In genomic region chr10:28722065-28722803, GRCh38 we compare ENCODE assay signal across 8 cellular contexts. TPM values are rescaled to one million over a fixed set of nuclear protein-coding genes. Genes with fewer than 3 reads are reported as not detected.
DNase-seq lines count a peak whose midpoint lies in the region; ATAC-seq and TF ChIP-seq lines count a peak whose summit lies in the region.

No MANE protein-coding gene starts in this region.

- in situ Hi-C loops in mammary epithelial cell (cut with MboI; ENCODE audit: low sequenced_read_pairs in 2 of 2), result no loop called here

- POLR2A ChIA-PET in CD4-positive, alpha-beta memory T cell (lab: Charles Lee; ENCODE audit: partially characterized antibody), result no interaction called here

- H3K4me1 ChIP-seq in CD4-positive, alpha-beta memory T cell (ENCODE audit: insufficient read depth, low read length), result no peaks in the 10 kb centered on the region
- H3K4me1 ChIP-seq in mammary epithelial cell (ENCODE audit: insufficient read depth, low read length) (peaks cover 8% of the 10 kb centered on the region), spleen (peaks cover 0 to 24% (median 10%) of the 10 kb centered on the region in 6 donors)

- 3% methylated on average over 41 of the region's 46 CpGs for whole genome bisulfite sequencing in mammary epithelial cell (ENCODE audit: low coverage, missing lambda C conversion rate)
- 2 to 7% (median 4%) methylated on average over 28 to 46 of the region's 46 CpGs for WGBS in spleen, 5 donors

- ATAC-seq in GM18498 (IDR thresholded peaks at IDR 0.05; ENCODE audit: unreplicated experiment), result no peak

- dilution Hi-C loops in mammary epithelial cell (cut with HindIII; ENCODE audit: low sequenced_read_pairs), result no loop called here

- TF ChIP-seq POLR2A in spleen (IDR thresholded peaks at IDR 0.05), result no peak

- TF ChIP-seq CTCF in mammary epithelial cell (conservative IDR thresholded peaks at IDR 0.05 in 1 of 2, IDR thresholded peaks at IDR 0.05 in 1 of 2; ENCODE audit: extremely low read depth in 1 of 2, insufficient read depth in 1 of 2, low read depth in 1 of 2, low read length in 2 of 2) (no peak), kidney epithelial cell (IDR thresholded peaks at IDR 0.05; ENCODE audit: insufficient read depth, low read length, poor library complexity, severe bottlenecking) (peak; percentile 1), spleen (IDR thresholded peaks at IDR 0.05 in 8 of 11, conservative IDR thresholded peaks at IDR 0.05 in 3 of 11) (no peak)

- peaks cover 0 to 3% (median 0%) of the 10 kb centered on the region in 8 donors for H3K9me3 Mint-ChIP-seq in CD4-positive, alpha-beta memory T cell

- peak overlapping the region; percentile 96 for H3K4me2 ChIP-seq in mammary epithelial cell (ENCODE audit: insufficient read depth, low read depth, low read length)

- H2AFZ ChIP-seq in mammary epithelial cell (ENCODE audit: low read depth, low read length), result peak overlapping the region; percentile 92

- no peak overlapping the region for H3K9ac ChIP-seq in mammary epithelial cell (ENCODE audit: insufficient read depth, low read length)

- no peak overlapping the region for H3K4me3 ChIP-seq in CD4-positive, alpha-beta memory T cell (ENCODE audit: low read length in 2 of 2)
- peak overlapping the region; percentile 36 to 55 (median 41) for H3K4me3 ChIP-seq in mammary epithelial cell (replicated peaks in 1 of 3; ENCODE audit: insufficient read depth in 1 of 3, low read depth in 2 of 3, low read length in 3 of 3)
- peak overlapping the region; percentile 47 for H3K4me3 ChIP-seq in kidney epithelial cell (ENCODE audit: low read depth, low read length)
- H3K4me3 ChIP-seq in spleen, result peak overlapping the region in 6 of 8 donors; percentile 0 to 60 (median 16)

- intact Hi-C loops in CD4-positive, alpha-beta memory T cell (cut with micrococcal nuclease), result no loop called here
- intact Hi-C loops in mammary epithelial cell (cut with micrococcal nuclease) (no loop called here), spleen (cut with DNase I; ENCODE audit: low total_unique reads) (no loop called here)

- no peak overlapping the region for H3K27ac ChIP-seq in CD4-positive, alpha-beta memory T cell (ENCODE audit: low read depth, low read length)
- H3K27ac ChIP-seq in mammary epithelial cell (ENCODE audit: insufficient read depth, low read depth, low read length), result no peak overlapping the region
- peak overlapping the region in 7 of 8 donors; percentile 23 to 63 (median 54) for H3K27ac ChIP-seq in spleen

- no peaks in the 10 kb centered on the region for H3K36me3 Mint-ChIP-seq in CD4-positive, alpha-beta memory T cell

- CTCF ChIA-PET in CD4-positive, alpha-beta memory T cell (lab: Charles Lee; ENCODE audit: partially characterized antibody), result no interaction called here
- CTCF ChIA-PET in mammary epithelial cell (lab: Charles Lee; ENCODE audit: low non-redundant PET), result no interaction called here

- H4K20me1 ChIP-seq in mammary epithelial cell (ENCODE audit: insufficient read depth, low read length), result no peaks in the 10 kb centered on the region

- H3K27me3 ChIP-seq in CD4-positive, alpha-beta memory T cell (ENCODE audit: insufficient read depth, low read length), result peaks cover 5% of the 10 kb centered on the region
- H3K27me3 ChIP-seq in mammary epithelial cell (ENCODE audit: insufficient read depth, low read length), result no peaks in the 10 kb centered on the region
- no peaks in the 10 kb centered on the region for H3K27me3 ChIP-seq in kidney epithelial cell (ENCODE audit: control insufficient read depth, insufficient read depth, low read length)
- peaks cover 0 to 57% (median 20%) of the 10 kb centered on the region in 7 donors for H3K27me3 ChIP-seq in spleen (replicated peaks in 1 of 7)

- BruUV-seq in mammary epithelial cell (replicated peaks; lab: Mats Ljungman, UMichigan), result no TSS peak

- peak overlapping the region in 7 of 8 donors; percentile 2 to 67 (median 40) for H3K4me3 Mint-ChIP-seq in CD4-positive, alpha-beta memory T cell

- no peak for DNase-seq in CD4-positive, alpha-beta memory T cell
- DNase-seq in NCI-H1092 (lab: John Stamatoyannopoulos, UW) (peak; percentile 27), mammary epithelial cell (peak; percentile 12), kidney epithelial cell (ENCODE audit: low read depth) (no peak), spleen (peak; percentile 68), D341Med (ENCODE audit: low spot score) (no peak)
- DNase-seq in activated effector memory CD4-positive, alpha-beta T cell treated with anti-CD3 and anti-CD28 coated beads, Interleukin-2, amount 50 U/mL, for 16 hours, result no peak

- H3K79me2 ChIP-seq in mammary epithelial cell (ENCODE audit: insufficient read depth, low read length), result no peaks in the 10 kb centered on the region

- H3K9me3 ChIP-seq in CD4-positive, alpha-beta memory T cell (ENCODE audit: control insufficient read depth in 1 of 2, low read length in 2 of 2), result no peaks in the 10 kb centered on the region
- H3K9me3 ChIP-seq in mammary epithelial cell (replicated peaks; ENCODE audit: insufficient read depth, low read length), result no peaks in the 10 kb centered on the region
- no peaks in the 10 kb centered on the region for H3K9me3 ChIP-seq in spleen

- peaks cover 0 to 13% (median 4%) of the 10 kb centered on the region in 4 donors for H3K4me1 Mint-ChIP-seq in CD4-positive, alpha-beta memory T cell

- peaks cover 29 to 32% of the 10 kb centered on the region in 2 donors for H3K27me3 Mint-ChIP-seq in CD4-positive, alpha-beta memory T cell

- no peak overlapping the region for H3K27ac Mint-ChIP-seq in CD4-positive, alpha-beta memory T cell

- no peaks in the 10 kb centered on the region for H3K36me3 ChIP-seq in CD4-positive, alpha-beta memory T cell (ENCODE audit: insufficient read depth, low read length)
- H3K36me3 ChIP-seq in mammary epithelial cell (ENCODE audit: insufficient read depth, low read length), result no peaks in the 10 kb centered on the region
- no peaks in the 10 kb centered on the region for H3K36me3 ChIP-seq in kidney epithelial cell (ENCODE audit: control insufficient read depth, insufficient read depth, low read length)
- H3K36me3 ChIP-seq in spleen, result no peaks in the 10 kb centered on the region

RNA-seq across cellular contexts. Expression of gene BAMBI, which starts 44.9 kb away (rescaled TPM):
- under 1 TPM in 1 of 2 experiments, not detected in 1; 0.29 TPM for total RNA-seq in CD4-positive, alpha-beta memory T cell
- under 1 TPM in 1 of 2 donors, not detected in 1; 0.76 TPM for polyA plus RNA-seq in CD4-positive, alpha-beta memory T cell
- total RNA-seq in mammary epithelial cell, result 1 to 10 TPM; 4.2 to 7.0 TPM
- polyA plus RNA-seq in mammary epithelial cell, result 2.7 TPM
- not detected for polyA minus RNA-seq in mammary epithelial cell
- total RNA-seq in kidney epithelial cell, result 28.5 and 34.6 TPM in 2 replicates
- total RNA-seq in spleen, result 10 to 100 TPM; 10.6 to 38.0 (median 19.7) TPM
- polyA plus RNA-seq in spleen, result 1 to 10 TPM; 3.9 to 7.4 (median 4.9) TPM

Comparison
In these comparisons a context has a peak if more than half of its experiments do, and no peak if none do; other contexts are left out.
1. DNase-seq: peak in NCI-H1092 (single experiment), mammary epithelial cell (single experiment) and spleen (single experiment); none in CD4-positive, alpha-beta memory T cell (0 of 5), kidney epithelial cell (single experiment), D341Med (single experiment) and activated effector memory CD4-positive, alpha-beta T cell treated with anti-CD3 and anti-CD28 coated beads, Interleukin-2, amount 50 U/mL, for 16 hours (single experiment).
2. H3K27ac ChIP-seq: peak in spleen (7 of 8); none in CD4-positive, alpha-beta memory T cell (single experiment) and mammary epithelial cell (single experiment).
3. H3K4me3 ChIP-seq: peak in mammary epithelial cell (3 of 3), kidney epithelial cell (single experiment) and spleen (6 of 8); none in CD4-positive, alpha-beta memory T cell (0 of 2).
4. RNA of gene BAMBI, which starts 44.9 kb away (total RNA-seq): 28.5 to 34.6 TPM in kidney epithelial cell, 10.6 to 38.0 TPM in spleen and 4.2 to 7.0 TPM in mammary epithelial cell; 0.29 TPM in CD4-positive, alpha-beta memory T cell; every median in the first group is over 4 times any median in the second.